1 cellular context compared by ENCODE assay signal in genomic region chr16:88742896-88743605, GRCh38.
TF ChIP-seq lines count a peak whose summit lies in the region.

No MANE protein-coding gene starts in this region.

TF ChIP-seq in IMR-90, 13 proteins besides CTCF, POLR2A, EP300 and RAD21:
- TF ChIP-seq FOS (IDR thresholded peaks at IDR 0.05; ENCODE audit: low read depth, low read length) (no peak), RCOR1 (IDR thresholded peaks at IDR 0.05; ENCODE audit: insufficient replicate concordance, low read length) (no peak), SMC3 (IDR thresholded peaks at IDR 0.05; ENCODE audit: low read depth, low read length) (no peak), MAFK (IDR thresholded peaks at IDR 0.05; ENCODE audit: low read depth, low read length) (no peak), USF2 (IDR thresholded peaks at IDR 0.05; ENCODE audit: low read depth, low read length) (no peak), ELK1 (IDR thresholded peaks at IDR 0.05; ENCODE audit: borderline replicate concordance, low read depth, low read length) (no peak), RFX5 (IDR thresholded peaks at IDR 0.05; ENCODE audit: low read depth, low read length) (no peak), MXI1 (IDR thresholded peaks at IDR 0.05; ENCODE audit: borderline replicate concordance, low read depth, low read length) (no peak), MAZ (IDR thresholded peaks at IDR 0.05; ENCODE audit: borderline replicate concordance, low read depth, low read length) (no peak), NFE2L2 (IDR thresholded peaks at IDR 0.05; ENCODE audit: low read depth, low read length) (no peak), CHD1 (IDR thresholded peaks at IDR 0.05; ENCODE audit: low read depth, low read length) (no peak), CEBPB (IDR thresholded peaks at IDR 0.05; ENCODE audit: low read depth, low read length) (no peak), BHLHE40 (IDR thresholded peaks at IDR 0.05; ENCODE audit: low read depth, low read length) (no peak)
